In genomic region chr1:2234762-2235113, GRCh38 we compare ENCODE assay signal across 9 cellular contexts. TPM values are rescaled to one million over a fixed set of nuclear protein-coding genes. Genes with fewer than 3 reads are reported as not detected.
DNase-seq lines count a peak whose midpoint lies in the region; ATAC-seq, FAIRE-seq and TF ChIP-seq lines count a peak whose summit lies in the region.
"Had no signal": no experiment of that assay in that cellular context is flagged by ENCODE, and none has a peak within 500 bp of the region (broad histone marks: within the 10 kb centered on the region; RNA-seq: fewer than 3 reads in every experiment).

No MANE protein-coding gene starts in this region.

- peaks cover 93% of the 10 kb centered on the region for H3K79me2 ChIP-seq in HepG2 (ENCODE audit: insufficient read depth, low read length)

- peak overlapping the region; percentile 81 for H3K27ac ChIP-seq in HepG2 (ENCODE audit: extremely low read length, insufficient read depth, low read length)
- H3K27ac ChIP-seq in stomach, result peak overlapping the region; percentile 67 to 92 (median 87)

- ATAC-seq in HepG2, result peak; percentile 12

- H3K4me1 ChIP-seq in HepG2 (ENCODE audit: insufficient read depth, low read length), result peaks cover 74% of the 10 kb centered on the region
- H3K4me1 ChIP-seq in stomach, result peaks cover 100% of the 10 kb centered on the region in 4 donors

- no peak for FAIRE-seq in HepG2 (lab: Jason Lieb, UNC)
- FAIRE-seq: A204.1 had no signal

- CTCF ChIA-PET in HepG2 (lab: Yijun Ruan, JAX; ENCODE audit: low intra/inter-chr PET ratio, low total read pairs), result no interaction called here

- POLR2A ChIA-PET in HepG2 (lab: Yijun Ruan, JAX), result interaction anchor here (0.6 to 9.9 kb wide), 14 partner anchors 15 to 178 kb away, joined by 3 to 178 read pairs (median 8); partner anchors contain the start of genes FAAP20, MORN1, PEX10 and RER1

- peak overlapping the region; percentile 95 for H3K4me2 ChIP-seq in HepG2 (ENCODE audit: low read depth, low read length)

- no peak overlapping the region for H2AFZ ChIP-seq in HepG2 (ENCODE audit: low read length)

- no TSS peak for BruUV-seq in HepG2 (replicated peaks; lab: Mats Ljungman, UMichigan)

- H4K20me1 ChIP-seq in HepG2 (ENCODE audit: insufficient read depth, low read length), result peaks cover 86% of the 10 kb centered on the region

- H3K27me3 ChIP-seq in HepG2 (ENCODE audit: control insufficient read depth in 1 of 2, insufficient read depth in 2 of 2, low read length in 2 of 2), result no peaks in the 10 kb centered on the region; a peak in 1 of 5 replicates
- H3K27me3 ChIP-seq in stomach, result no peaks in the 10 kb centered on the region

- intact Hi-C loops in HepG2 (cut with micrococcal nuclease; ENCODE audit: unreplicated experiment) (loop anchor here (1.0 to 5.0 kb wide), 3 partner anchors 14 to 37 kb away; no protein-coding TSS in a partner anchor), stomach (cut with DNase I; ENCODE audit: low total_unique reads) (no loop called here)

- in situ Hi-C loops in astrocyte of the cerebellum (cut with HindIII; ENCODE audit: low sequenced_read_pairs), result no loop called here
- in situ Hi-C loops in HepG2 (cut with HindIII; ENCODE audit: extremely low pct_ligation_motif_present, low pct_unique_long_range_greater_than_20kb), result loop anchor here (5.0 kb wide), 1 partner anchor 37 kb away; no protein-coding TSS in a partner anchor

- WGBS in HepG2 (ENCODE audit: low lambda C conversion rate), result 2% methylated on average over 4 of the region's 4 CpGs
- WGBS in stomach, 5 donors, result 31 to 56% (median 46%) methylated on average over 4 of the region's 4 CpGs

- TF ChIP-seq RAD21 in HepG2 (CRISPR knock-in tag; IDR thresholded peaks at IDR 0.05), result no peak

- TF ChIP-seq CTCF in astrocyte of the cerebellum (IDR thresholded peaks at IDR 0.05; ENCODE audit: low read depth, low read length, missing control alignments), result no peak
- no peak for TF ChIP-seq CTCF in HepG2 (CRISPR knock-in tag; IDR thresholded peaks at IDR 0.05)
- no peak for TF ChIP-seq CTCF in stomach (IDR thresholded peaks at IDR 0.05)

- no peak for TF ChIP-seq EP300 in HepG2 (IDR thresholded peaks at IDR 0.05; ENCODE audit: low read depth in 2 of 2, low read length in 2 of 2)
- no peak for TF ChIP-seq EP300 in HepG2 (CRISPR knock-in tag; IDR thresholded peaks at IDR 0.05; ENCODE audit: borderline replicate concordance)
- TF ChIP-seq EP300 in stomach (IDR thresholded peaks at IDR 0.05), result no peak

- peak overlapping the region; percentile 88 for H3K4me3 ChIP-seq in astrocyte of the cerebellum (ENCODE audit: low read depth, low read length)
- peak overlapping the region in 2 of 3 experiments; percentile 95 to 96; a peak in 3 of 6 replicates for H3K4me3 ChIP-seq in HepG2 (replicated peaks in 1 of 3; ENCODE audit: insufficient read depth in 1 of 3, low read depth in 2 of 3, low read length in 3 of 3)
- peak overlapping the region in 3 of 4 donors; percentile 12 to 71 (median 68) for H3K4me3 ChIP-seq in stomach

- H3K36me3 ChIP-seq in HepG2 (replicated peaks in 1 of 2; ENCODE audit: control insufficient read depth in 1 of 2, insufficient read depth in 2 of 2, low read length in 2 of 2) (peaks cover 4 to 12% of the 10 kb centered on the region in 2 experiments; a peak in 3 of 5 replicates), stomach (no peaks in the 10 kb centered on the region)

- H3K9me3 ChIP-seq in HepG2 (ENCODE audit: low read length), result no peaks in the 10 kb centered on the region
- no peaks in the 10 kb centered on the region for H3K9me3 ChIP-seq in stomach

- peak; percentile 72 for DNase-seq in NOMO-1 treated with dmso at 0.1 percent for 144 hours (lab: John Stamatoyannopoulos, UW; ENCODE audit: unreplicated experiment)
- DNase-seq in NOMO-1 treated with DMSO at 0.1 percent for 48 hours (lab: John Stamatoyannopoulos, UW; ENCODE audit: unreplicated experiment), result no peak
- no peak for DNase-seq in astrocyte of the cerebellum (ENCODE audit: low read depth)
- DNase-seq in HepG2 (ENCODE audit: low spot score), result no peak
- DNase-seq in stomach, result no peak
- no peak for DNase-seq in mesenteric fat pad (ENCODE audit: low spot score)
- DNase-seq in NCI-H446 (lab: John Stamatoyannopoulos, UW), result no peak
- DNase-seq in iPS-NIHi7 (ENCODE audit: extremely low spot score), result no peak

- TF ChIP-seq POLR2A in HepG2 (IDR thresholded peaks at IDR 0.05; ENCODE audit: insufficient read depth in 1 of 2, low read depth in 2 of 2, low read length in 2 of 2), result no peak
- TF ChIP-seq POLR2A in stomach (IDR thresholded peaks at IDR 0.05), result no peak

- no peak overlapping the region for H3K9ac ChIP-seq in HepG2 (ENCODE audit: insufficient read depth, low read depth, low read length)

TF ChIP-seq in HepG2, 621 proteins besides CTCF, POLR2A, EP300 and RAD21 (continues in another document):
- no peak for TF ChIP-seq ZMAT5 (CRISPR knock-in tag; IDR thresholded peaks at IDR 0.05; ENCODE audit: borderline replicate concordance, low read depth)
- 0 out of 2 replicates have a peak, but pooled peaks have one; percentile 21 for TF ChIP-seq MEF2D (CRISPR knock-in tag; IDR thresholded peaks at IDR 0.05)
- TF ChIP-seq GABPB1 (CRISPR knock-in tag; IDR thresholded peaks at IDR 0.05), result 0 out of 2 replicates have a peak, but pooled peaks have one; percentile 8
- TF ChIP-seq AHR (CRISPR knock-in tag; IDR thresholded peaks at IDR 0.05), result no peak
- peak; percentile 9 for TF ChIP-seq NCOR1 (IDR thresholded peaks at IDR 0.05; ENCODE audit: borderline replicate concordance, low read length)
- TF ChIP-seq ZNF264 (CRISPR knock-in tag; IDR thresholded peaks at IDR 0.05), result peak; percentile 22; the same call in 1 of the 2 replicates
- TF ChIP-seq SRF (IDR thresholded peaks at IDR 0.05; ENCODE audit: low read depth, low read length), result no peak
- TF ChIP-seq KAT7 (CRISPR knock-in tag; IDR thresholded peaks at IDR 0.05; ENCODE audit: borderline replicate concordance), result 0 out of 2 replicates have a peak, but pooled peaks have one; percentile 16
- peak; percentile 1; the same call in 1 of the 2 replicates for TF ChIP-seq HMG20A (CRISPR knock-in tag; IDR thresholded peaks at IDR 0.05; ENCODE audit: borderline replicate concordance)

RNA-seq across cellular contexts. Expression of gene SKI, which starts 6.6 kb away (rescaled TPM):
- total RNA-seq in HepG2 (2016; rRNA removed; fragmentation: Illumina TruSeq; extraction: Trizol) (6.9 and 9.6 TPM in 2 replicates), stomach (10 to 100 TPM; 18.7 to 84.0 (median 32.7) TPM), mesenteric fat pad (101 TPM)
- total RNA-seq in HepG2 (2016; cell fraction: cytosol; rRNA removed; fragmentation: Illumina TruSeq; extraction: Trizol; ENCODE audit: low read depth), result 3.4 and 6.3 TPM in 2 replicates
- total RNA-seq in HepG2 (2016; cell fraction: insoluble cytoplasmic fraction; rRNA removed; fragmentation: Illumina TruSeq; extraction: Trizol), result 7.7 and 7.9 TPM in 2 replicates
- 4.6 and 5.7 TPM in 2 replicates for total RNA-seq in HepG2 (2016; cell fraction: membrane; rRNA removed; fragmentation: Illumina TruSeq; extraction: Trizol)
- 10.6 and 12.2 TPM in 2 replicates for total RNA-seq in HepG2 (2016; cell fraction: nucleus; rRNA removed; fragmentation: Illumina TruSeq; extraction: Trizol)
- polyA plus RNA-seq in HepG2 (2011; rRNA removed) (4.7 and 5.9 TPM in 2 replicates), stomach (10 to 100 TPM in 2 of 3 donors, 1 to 10 TPM in 1; 7.4 to 14.8 (median 13.9) TPM)
- polyA plus RNA-seq in HepG2 (2011; cell fraction: cytosol; rRNA removed), result 3.8 and 4.2 TPM in 2 replicates
- 20.3 and 21.2 TPM in 2 replicates for polyA plus RNA-seq in HepG2 (2011; cell fraction: nucleus; rRNA removed)
- polyA plus RNA-seq in HepG2 (2012), result 10.1 and 12.3 TPM in 2 replicates
- 0.60 and 0.83 TPM in 2 replicates for polyA plus RNA-seq in HepG2 (2016; cell fraction: cytosol; fragmentation: Illumina TruSeq; extraction: Trizol; ENCODE audit: low read depth)
- 16.7 and 23.3 TPM in 2 replicates for polyA plus RNA-seq in HepG2 (2016; cell fraction: insoluble cytoplasmic fraction; fragmentation: Illumina TruSeq; extraction: Trizol; ENCODE audit: low read depth)
- polyA plus RNA-seq in HepG2 (2016; cell fraction: membrane; fragmentation: Illumina TruSeq; extraction: Trizol; ENCODE audit: low read depth), result 3.7 and 4.4 TPM in 2 replicates
- polyA plus RNA-seq in HepG2 (2016; cell fraction: nucleus; fragmentation: Illumina TruSeq; extraction: Trizol; ENCODE audit: insufficient read depth, low read depth), result 33.8 and 34.3 TPM in 2 replicates
- 4.4 and 14.7 TPM in 2 replicates for polyA minus RNA-seq in HepG2 (2011; rRNA and poly(A)+ RNA removed; ENCODE audit: low replicate concordance)
- polyA minus RNA-seq in HepG2 (2011; cell fraction: cytosol; rRNA and poly(A)+ RNA removed), result 16.7 and 22.2 TPM in 2 replicates
- polyA minus RNA-seq in HepG2 (2011; cell fraction: nucleus; rRNA and poly(A)+ RNA removed), result 10.9 and 12.1 TPM in 2 replicates

RNA-seq across cellular contexts. Expression of gene FAAP20, which starts 40.2 kb away (rescaled TPM):
- total RNA-seq in HepG2 (2016; rRNA removed; fragmentation: Illumina TruSeq; extraction: Trizol), result 10.4 and 10.8 TPM in 2 replicates
- total RNA-seq in HepG2 (2016; cell fraction: cytosol; rRNA removed; fragmentation: Illumina TruSeq; extraction: Trizol; ENCODE audit: low read depth), result 25.8 and 31.3 TPM in 2 replicates
- 9.1 and 10.5 TPM in 2 replicates for total RNA-seq in HepG2 (2016; cell fraction: insoluble cytoplasmic fraction; rRNA removed; fragmentation: Illumina TruSeq; extraction: Trizol)
- total RNA-seq in HepG2 (2016; cell fraction: membrane; rRNA removed; fragmentation: Illumina TruSeq; extraction: Trizol), result 30.5 and 36.7 TPM in 2 replicates
- total RNA-seq in HepG2 (2016; cell fraction: nucleus; rRNA removed; fragmentation: Illumina TruSeq; extraction: Trizol), result 7.4 and 9.0 TPM in 2 replicates
- polyA plus RNA-seq in HepG2 (2011; rRNA removed), result 9.6 and 14.4 TPM in 2 replicates
- 8.7 and 21.7 TPM in 2 replicates for polyA plus RNA-seq in HepG2 (2011; cell fraction: cytosol; rRNA removed)
- 37.4 and 44.6 TPM in 2 replicates for polyA plus RNA-seq in HepG2 (2011; cell fraction: nucleus; rRNA removed)
- polyA plus RNA-seq in HepG2 (2012), result 24.2 and 24.5 TPM in 2 replicates
- polyA plus RNA-seq in HepG2 (2016; cell fraction: cytosol; fragmentation: Illumina TruSeq; extraction: Trizol; ENCODE audit: low read depth), result 237 and 239 TPM in 2 replicates
- 38.7 and 46.2 TPM in 2 replicates for polyA plus RNA-seq in HepG2 (2016; cell fraction: insoluble cytoplasmic fraction; fragmentation: Illumina TruSeq; extraction: Trizol; ENCODE audit: low read depth)
- 156 and 163 TPM in 2 replicates for polyA plus RNA-seq in HepG2 (2016; cell fraction: membrane; fragmentation: Illumina TruSeq; extraction: Trizol; ENCODE audit: low read depth)
- polyA plus RNA-seq in HepG2 (2016; cell fraction: nucleus; fragmentation: Illumina TruSeq; extraction: Trizol; ENCODE audit: insufficient read depth, low read depth), result 44.5 and 50.9 TPM in 2 replicates
- 3.5 and 6.2 TPM in 2 replicates for polyA minus RNA-seq in HepG2 (2011; rRNA and poly(A)+ RNA removed; ENCODE audit: low replicate concordance)
- 5.6 and 7.3 TPM in 2 replicates for polyA minus RNA-seq in HepG2 (2011; cell fraction: cytosol; rRNA and poly(A)+ RNA removed)
- 6.3 and 6.6 TPM in 2 replicates for polyA minus RNA-seq in HepG2 (2011; cell fraction: nucleus; rRNA and poly(A)+ RNA removed)
- 100 to 1,000 TPM in 1 of 5 donors, 10 to 100 TPM in 3, 1 to 10 TPM in 1; 8.2 to 170 (median 25.8) TPM for total RNA-seq in stomach
- 100 to 1,000 TPM in 2 of 3 donors, 10 to 100 TPM in 1; 91.3 to 120 (median 101) TPM for polyA plus RNA-seq in stomach
- total RNA-seq in mesenteric fat pad, result 42.6 TPM
